In the genomic region with DNA sequence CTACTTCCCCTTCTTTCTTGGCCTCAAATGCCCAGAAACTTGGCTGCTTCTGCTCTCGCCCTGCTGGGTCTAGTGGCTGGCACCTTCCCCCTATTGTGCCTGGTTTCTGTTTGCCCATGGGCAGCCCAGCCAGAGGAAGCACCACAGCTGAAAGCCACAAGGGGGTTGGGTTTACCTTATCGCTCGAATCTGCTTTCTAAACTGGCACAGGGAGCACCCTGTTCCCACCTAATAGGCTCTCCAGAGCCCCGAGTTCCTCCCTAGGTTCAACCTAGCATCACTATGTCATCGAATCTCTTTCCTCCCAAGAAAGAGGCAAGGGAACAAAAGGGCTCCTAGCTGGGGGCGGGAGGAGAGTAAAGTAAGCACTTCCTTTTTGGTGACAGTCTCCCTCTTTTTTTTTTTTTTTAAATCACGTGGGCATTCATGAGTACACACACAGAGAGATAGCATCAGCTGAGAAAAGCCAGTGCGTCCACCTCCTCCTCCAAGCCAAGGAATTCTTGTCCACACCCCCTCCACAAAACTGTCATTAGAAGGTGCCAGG, we compare ENCODE assay signal across 9 cellular contexts.
DNase-seq lines count a peak whose midpoint lies in the region; TF ChIP-seq lines count a peak whose summit lies in the region.
"Had no signal": no experiment of that assay in that cellular context is flagged by ENCODE, and none has a peak within 500 bp of the region (broad histone marks: within the 10 kb centered on the region; RNA-seq: fewer than 3 reads in every experiment).

No MANE protein-coding gene starts in this region.

- peak overlapping the region; percentile 59; the same call in 1 of the 2 replicates for H3K4me3 ChIP-seq in iPS-20b (ENCODE audit: low read length)

- POLR2A ChIA-PET in HEK293T (lab: Yijun Ruan, JAX): no interaction called here

- H3K4me1 ChIP-seq in iPS-20b (ENCODE audit: insufficient read depth, low read length): peaks cover 22% of the 10 kb centered on the region; the same call in 1 of the 2 replicates

- peak; percentile 68 for DNase-seq in EH (ENCODE audit: low read depth)
- DNase-seq in NOMO-1 treated with dmso at 0.1 percent for 144 hours (lab: John Stamatoyannopoulos, UW; ENCODE audit: unreplicated experiment): peak; percentile 79
- peak; percentile 5 for DNase-seq in activated gamma-delta T cell treated with anti-CD3 and anti-CD28 coated beads, Interleukin-2, amount 50 U/mL, for 16 hours (ENCODE audit: low read depth)
- peak; percentile 15 to 27 for DNase-seq in stimulated activated CD4-positive, alpha-beta T cell treated with anti-CD3 and anti-CD28 coated beads, Interleukin-2, amount 100 ng/mL, for 24 hours
- DNase-seq in HEK293T (ENCODE audit: extremely low spot score): no peak
- no peak for DNase-seq in NCI-H2227 treated with DMSO at 0.1 percent for 48 hours (lab: John Stamatoyannopoulos, UW)
- no peak for DNase-seq in NCI-H82 (lab: John Stamatoyannopoulos, UW)

- no peak overlapping the region for H3K27ac ChIP-seq in iPS-20b (ENCODE audit: low read length)
- H3K27ac ChIP-seq: foreskin keratinocyte had no signal

- H3K36me3 ChIP-seq in iPS-20b (ENCODE audit: insufficient read depth, low read depth, low read length): no peaks in the 10 kb centered on the region

- H3K9ac ChIP-seq in iPS-20b (ENCODE audit: low read depth, low read length): peak overlapping the region; percentile 40; the same call in 1 of the 2 replicates

- CTCF ChIA-PET in HEK293T (lab: Yijun Ruan, JAX): interaction anchor here (0.7 kb wide), 1 partner anchor 112 kb away, joined by 5 read pairs; no protein-coding TSS in a partner anchor

- no peaks in the 10 kb centered on the region for H3K9me3 ChIP-seq in iPS-20b (ENCODE audit: insufficient read depth, low read depth, low read length)

- no peaks in the 10 kb centered on the region for H3K27me3 ChIP-seq in iPS-20b (ENCODE audit: insufficient read depth, low read length)
- H3K27me3 ChIP-seq: foreskin keratinocyte had no signal

TF ChIP-seq in HEK293T, 16 proteins besides CTCF, POLR2A, EP300 and RAD21:
- TF ChIP-seq FOXA1 (IDR thresholded peaks at IDR 0.05): no peak
- no peak for TF ChIP-seq L3MBTL2 (conservative IDR thresholded peaks at IDR 0.05)
- TF ChIP-seq BHLHE40 (IDR thresholded peaks at IDR 0.05; ENCODE audit: borderline replicate concordance): no peak
- no peak for TF ChIP-seq SP1 (IDR thresholded peaks at IDR 0.05)
- TF ChIP-seq PKNOX1 (IDR thresholded peaks at IDR 0.05): no peak
- TF ChIP-seq NFRKB (IDR thresholded peaks at IDR 0.05): no peak
- TF ChIP-seq TARDBP (IDR thresholded peaks at IDR 0.05): no peak
- TF ChIP-seq CTBP1 (IDR thresholded peaks at IDR 0.05; ENCODE audit: borderline replicate concordance): no peak
- TF ChIP-seq FOXK2 (IDR thresholded peaks at IDR 0.05): no peak
- no peak for TF ChIP-seq ZNF384 (IDR thresholded peaks at IDR 0.05)
- no peak for TF ChIP-seq ELF4 (IDR thresholded peaks at IDR 0.05)
- TF ChIP-seq HDGF (IDR thresholded peaks at IDR 0.05; ENCODE audit: borderline replicate concordance): no peak
- no peak for TF ChIP-seq SUZ12 (IDR thresholded peaks at IDR 0.05)
- TF ChIP-seq FOXM1 (IDR thresholded peaks at IDR 0.05; ENCODE audit: borderline replicate concordance): no peak

Comparison
In these comparisons a context has a peak if more than half of its experiments do, and no peak if none do; other contexts are left out.
1. DNase-seq: peak in EH (single experiment), NOMO-1 treated with dmso at 0.1 percent for 144 hours (single experiment), activated gamma-delta T cell treated with anti-CD3 and anti-CD28 coated beads, Interleukin-2, amount 50 U/mL, for 16 hours (single experiment) and stimulated activated CD4-positive, alpha-beta T cell treated with anti-CD3 and anti-CD28 coated beads, Interleukin-2, amount 100 ng/mL, for 24 hours (2 of 2); none in HEK293T (single experiment), NCI-H2227 treated with DMSO at 0.1 percent for 48 hours (single experiment) and NCI-H82 (single experiment).